ENCODE assay signal across 8 cellular contexts in the genomic region with DNA sequence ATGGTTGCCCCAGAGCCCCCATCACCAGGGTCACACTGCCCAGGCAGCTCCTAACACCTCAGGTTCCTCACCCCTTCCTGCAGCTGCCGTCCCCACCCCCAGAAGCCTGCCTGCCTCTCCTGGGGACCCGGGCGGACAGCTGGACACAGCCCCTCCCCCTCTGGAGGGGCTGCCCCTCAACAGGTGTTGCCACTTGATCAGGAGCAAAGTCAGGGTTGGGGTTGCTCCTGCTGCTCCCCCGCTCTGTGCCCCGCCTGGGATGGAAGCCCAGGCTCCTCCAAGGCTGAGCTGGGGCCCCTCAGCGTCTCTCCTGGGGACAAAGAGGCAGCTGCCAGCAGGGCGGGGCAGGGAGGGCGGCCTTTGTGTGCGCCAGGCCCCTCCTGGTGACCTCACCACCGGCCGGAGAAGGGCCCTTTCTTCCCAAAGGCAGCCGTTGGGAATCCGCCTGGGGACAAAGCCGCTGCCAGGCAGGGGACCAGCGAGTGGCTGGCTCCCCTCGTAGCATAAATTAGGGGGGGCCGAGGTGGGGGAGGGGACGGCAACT. TPM values are rescaled to one million over a fixed set of nuclear protein-coding genes. Genes with fewer than 3 reads are reported as not detected.
DNase-seq lines count a peak whose midpoint lies in the region; ATAC-seq and TF ChIP-seq lines count a peak whose summit lies in the region.

No MANE protein-coding gene starts in this region.

- H3K36me3 ChIP-seq in heart left ventricle = peaks cover 0 to 2% (median 0%) of the 10 kb centered on the region in 9 donors
- H3K36me3 ChIP-seq in effector memory CD4-positive, alpha-beta T cell (ENCODE audit: control insufficient read depth, insufficient read depth, low read length) = no peaks in the 10 kb centered on the region

- no peaks in the 10 kb centered on the region for H3K36me3 Mint-ChIP-seq in activated T-cell treated with anti-CD3 and anti-CD28 coated beads, Interleukin-2, amount 50 U/mL, for 24 hours (ENCODE audit: low read depth)

- no peak for TF ChIP-seq POLR2A in heart left ventricle (IDR thresholded peaks at IDR 0.05)

- peaks cover 2% of the 10 kb centered on the region for H3K4me1 Mint-ChIP-seq in activated T-cell treated with anti-CD3 and anti-CD28 coated beads, Interleukin-2, amount 50 U/mL, for 24 hours (ENCODE audit: low read depth)

- H3K9me3 Mint-ChIP-seq in activated T-cell treated with anti-CD3 and anti-CD28 coated beads, Interleukin-2, amount 50 U/mL, for 24 hours = no peaks in the 10 kb centered on the region

- 13 to 23% (median 16%) methylated on average over 12 to 18 of the region's 18 CpGs for WGBS in heart left ventricle, 4 donors

- H3K27ac Mint-ChIP-seq in activated T-cell treated with anti-CD3 and anti-CD28 coated beads, Interleukin-2, amount 50 U/mL, for 24 hours = no peak overlapping the region

- H3K9me3 ChIP-seq in heart left ventricle = no peaks in the 10 kb centered on the region
- no peaks in the 10 kb centered on the region for H3K9me3 ChIP-seq in effector memory CD4-positive, alpha-beta T cell (ENCODE audit: control insufficient read depth, low read length)

- TF ChIP-seq CTCF in heart left ventricle (IDR thresholded peaks at IDR 0.05) (no peak), GM10266 (IDR thresholded peaks at IDR 0.05; ENCODE audit: control insufficient read depth, insufficient read depth, low read depth, missing control alignments) (no peak)

- DNase-seq in DMS53 (lab: John Stamatoyannopoulos, UW) (peak; percentile 90), NCI-H345 (lab: John Stamatoyannopoulos, UW) (peak; percentile 70), heart left ventricle (peak in 4 of 5 donors; percentile 60 to 83 (median 68)), posterior cingulate gyrus (peak; percentile 87 to 99 (median 92)), GM10266 (ENCODE audit: extremely low spot score) (no peak)
- no peak for DNase-seq in effector memory CD4-positive, alpha-beta T cell
- no peak for DNase-seq in activated T-cell treated with anti-CD3 and anti-CD28 coated beads, Interleukin-2, amount 50 U/mL, for 24 hours

- H3K27ac ChIP-seq in heart left ventricle = peak overlapping the region in 9 of 12 donors; percentile 19 to 91 (median 68)
- H3K27ac ChIP-seq in effector memory CD4-positive, alpha-beta T cell (ENCODE audit: insufficient read depth, low read length, poor library complexity, severe bottlenecking) = no peak overlapping the region

- intact Hi-C loops in heart left ventricle (cut with DNase I) (loop anchor here in 1 of 10 donors (2.0 kb wide), 1 partner anchor 24 kb away; no protein-coding TSS in a partner anchor), posterior cingulate gyrus (cut with DNase I) (loop anchor here (2.0 kb wide), 1 partner anchor 14 kb away; the partner anchor contains the start of gene TRMT61A)

- H3K27me3 Mint-ChIP-seq in activated T-cell treated with anti-CD3 and anti-CD28 coated beads, Interleukin-2, amount 50 U/mL, for 24 hours = peaks cover 2% of the 10 kb centered on the region

- ATAC-seq in heart left ventricle (peak in 3 of 4 donors; percentile 6 to 28 (median 21)), GM18498 (IDR thresholded peaks at IDR 0.05; ENCODE audit: unreplicated experiment) (no peak)

- peaks cover 0 to 79% (median 62%) of the 10 kb centered on the region in 12 donors for H3K4me1 ChIP-seq in heart left ventricle
- no peaks in the 10 kb centered on the region for H3K4me1 ChIP-seq in effector memory CD4-positive, alpha-beta T cell (ENCODE audit: control insufficient read depth, insufficient read depth, low read length, poor library complexity, severe bottlenecking)

- H3K27me3 ChIP-seq in heart left ventricle = no peaks in the 10 kb centered on the region
- no peaks in the 10 kb centered on the region for H3K27me3 ChIP-seq in effector memory CD4-positive, alpha-beta T cell (replicated peaks; ENCODE audit: control insufficient read depth, insufficient read depth, low read length, poor library complexity, severe bottlenecking)

- no peak overlapping the region for H3K4me3 Mint-ChIP-seq in activated T-cell treated with anti-CD3 and anti-CD28 coated beads, Interleukin-2, amount 50 U/mL, for 24 hours

- peak overlapping the region in 3 of 12 donors; percentile 7 to 28 (median 15) for H3K4me3 ChIP-seq in heart left ventricle
- no peak overlapping the region for H3K4me3 ChIP-seq in effector memory CD4-positive, alpha-beta T cell (ENCODE audit: insufficient read depth, low read depth, low read length, poor library complexity, severe bottlenecking)

RNA-seq across cellular contexts. Expression of gene TRMT61A, which starts 13.6 kb away (rescaled TPM):
- total RNA-seq in heart left ventricle = 1 to 10 TPM; 3.2 to 7.1 (median 5.1) TPM
- polyA plus RNA-seq in heart left ventricle = 10 to 100 TPM in 1 of 2 donors, 1 to 10 TPM in 1; 5.8 to 15.9 TPM

RNA-seq across cellular contexts. Expression of gene BAG5, which starts 19.8 kb away (rescaled TPM):
- 10 to 100 TPM; 15.0 to 22.8 (median 17.0) TPM for total RNA-seq in heart left ventricle
- 10 to 100 TPM in 1 of 2 donors, 1 to 10 TPM in 1; 4.8 to 19.1 TPM for polyA plus RNA-seq in heart left ventricle

RNA-seq across cellular contexts. Expression of gene CKB, which starts 20.0 kb away (rescaled TPM):
- total RNA-seq in heart left ventricle = 1,000 to 10,000 TPM in 2 of 9 donors, 100 to 1,000 TPM in 7; 203 to 1,105 (median 462) TPM
- 1,000 to 10,000 TPM in 1 of 2 donors, 100 to 1,000 TPM in 1; 529 to 1,103 TPM for polyA plus RNA-seq in heart left ventricle

RNA-seq across cellular contexts. Expression of gene COA8, which starts 20.1 kb away (rescaled TPM):
- total RNA-seq in heart left ventricle = 10 to 100 TPM; 30.6 to 66.5 (median 41.9) TPM
- polyA plus RNA-seq in heart left ventricle = 100 to 1,000 TPM in 1 of 2 donors, 10 to 100 TPM in 1; 47.5 to 109 TPM

Comparison
In these comparisons a context has a peak if more than half of its experiments do, and no peak if none do; other contexts are left out.
1. DNase-seq: peak in DMS53 (single experiment), NCI-H345 (single experiment), heart left ventricle (4 of 5) and posterior cingulate gyrus (10 of 10); none in GM10266 (single experiment), effector memory CD4-positive, alpha-beta T cell (0 of 3) and activated T-cell treated with anti-CD3 and anti-CD28 coated beads, Interleukin-2, amount 50 U/mL, for 24 hours (single experiment).